ENCODE assay signal across 8 cellular contexts in the genomic region with DNA sequence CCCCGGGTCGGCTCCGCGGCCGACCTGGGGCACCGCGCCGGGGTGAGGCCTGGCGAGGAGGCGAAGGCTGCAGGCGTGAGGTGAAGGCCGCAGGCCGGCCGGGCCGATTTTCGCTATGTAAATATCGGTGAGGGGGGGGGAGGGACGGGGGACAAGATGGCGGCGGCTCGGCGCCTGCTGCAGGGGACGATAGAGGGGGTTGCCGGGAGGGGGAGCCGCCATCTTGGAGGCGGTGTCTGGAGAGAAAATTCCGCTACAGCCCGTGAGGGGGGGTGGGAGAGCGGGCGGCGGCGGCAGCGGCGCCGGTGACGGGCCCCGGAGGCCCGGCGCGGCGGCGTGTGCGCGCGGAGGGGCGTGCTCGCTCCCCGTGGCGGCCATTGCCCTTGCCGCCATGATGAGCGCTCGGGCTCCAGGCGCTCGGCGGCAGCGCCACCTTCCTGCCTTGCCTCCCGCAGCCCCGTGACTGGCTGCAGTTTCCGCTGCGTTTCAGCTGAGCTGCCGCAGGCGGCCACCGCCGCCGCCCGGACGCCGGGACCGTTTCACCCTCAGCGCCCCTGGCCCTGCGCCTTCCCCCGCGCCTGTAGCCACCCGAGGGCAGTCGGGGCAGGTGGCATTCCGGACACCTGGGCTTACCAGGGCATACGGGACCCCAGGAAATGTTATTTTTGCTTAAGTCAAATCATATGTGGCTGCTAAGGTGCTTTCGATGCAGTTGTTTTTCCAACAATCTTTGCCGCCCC. TPM values are rescaled to one million over a fixed set of nuclear protein-coding genes. Genes with fewer than 3 reads are reported as not detected.
A peak's percentile ranks its signal among the peaks of the same experiment; 100 is the strongest.
DNase-seq lines count a peak whose midpoint lies in the region; ATAC-seq and TF ChIP-seq lines count a peak whose summit lies in the region.

No MANE protein-coding gene starts in this region.

- H3K27ac Mint-ChIP-seq in activated naive CD4-positive, alpha-beta T cell treated with anti-CD3 and anti-CD28 coated beads, Interleukin-2, amount 50 U/mL, for 72 hours: peak overlapping the region; percentile 92 to 97
- peak overlapping the region; percentile 82 for H3K27ac Mint-ChIP-seq in glutamatergic neuron (ENCODE audit: unreplicated experiment)

- 0 to 1% (median 0%) methylated on average over 59 to 72 of the region's 79 CpGs for WGBS in ovary, 3 donors
- WGBS in thyroid gland, 2 donors: 0 to 1% methylated on average over 2 to 14 of the region's 79 CpGs

- H3K36me3 ChIP-seq in GM06990 (ENCODE audit: control insufficient read depth, insufficient read depth, low read length) (no peaks in the 10 kb centered on the region; the same call in 1 of the 2 replicates), HAP-1 (replicated peaks) (peaks cover 15% of the 10 kb centered on the region), MG63 (peaks cover 37% of the 10 kb centered on the region), SK-N-MC (ENCODE audit: insufficient read depth, low read length) (peaks cover 23% of the 10 kb centered on the region), ovary (no peaks in the 10 kb centered on the region), thyroid gland (no peaks in the 10 kb centered on the region)

- H3K36me3 Mint-ChIP-seq in activated naive CD4-positive, alpha-beta T cell treated with anti-CD3 and anti-CD28 coated beads, Interleukin-2, amount 50 U/mL, for 72 hours: peaks cover 22 to 30% of the 10 kb centered on the region in 2 donors
- H3K36me3 Mint-ChIP-seq in glutamatergic neuron (ENCODE audit: unreplicated experiment): no peaks in the 10 kb centered on the region

- H3K4me3 ChIP-seq in GM06990 (replicated peaks; ENCODE audit: low read depth, low read length) (peak overlapping the region; percentile 85), HAP-1 (peak overlapping the region; percentile 75), MG63 (peak overlapping the region; percentile 93), SK-N-MC (peak overlapping the region; percentile 89), ovary (peak overlapping the region; percentile 73), thyroid gland (replicated peaks in 1 of 3) (peak overlapping the region in 2 of 3 donors; percentile 47 to 70)

- H3K9me3 Mint-ChIP-seq in activated naive CD4-positive, alpha-beta T cell treated with anti-CD3 and anti-CD28 coated beads, Interleukin-2, amount 50 U/mL, for 72 hours: no peaks in the 10 kb centered on the region
- H3K9me3 Mint-ChIP-seq in glutamatergic neuron (ENCODE audit: unreplicated experiment): peaks cover 4% of the 10 kb centered on the region

- peak overlapping the region; percentile 88 for H3K4me3 Mint-ChIP-seq in glutamatergic neuron (ENCODE audit: unreplicated experiment)

- no peak for TF ChIP-seq EP300 in ovary (IDR thresholded peaks at IDR 0.05)

- H3K27ac ChIP-seq in SK-N-MC: peak overlapping the region; percentile 98
- H3K27ac ChIP-seq in ovary: peak overlapping the region; percentile 100
- peak overlapping the region; percentile 95 to 98 (median 97) for H3K27ac ChIP-seq in thyroid gland

- peaks cover 2% of the 10 kb centered on the region for H3K27me3 Mint-ChIP-seq in glutamatergic neuron (ENCODE audit: unreplicated experiment)

- no peaks in the 10 kb centered on the region for H3K27me3 ChIP-seq in GM06990 (replicated peaks; ENCODE audit: control insufficient read depth, insufficient read depth, low read length)
- no peaks in the 10 kb centered on the region for H3K27me3 ChIP-seq in HAP-1 (ENCODE audit: low read depth)
- no peaks in the 10 kb centered on the region for H3K27me3 ChIP-seq in MG63
- no peaks in the 10 kb centered on the region for H3K27me3 ChIP-seq in ovary
- H3K27me3 ChIP-seq in thyroid gland: no peaks in the 10 kb centered on the region

- intact Hi-C loops in ovary (cut with DNase I): loop anchor here in 1 of 4 donors (10.0 kb wide), 1 partner anchor 95 kb away; no protein-coding TSS in a partner anchor
- intact Hi-C loops in thyroid gland (cut with DNase I): loop anchor here (10.0 kb wide), 2 partner anchors 55 to 95 kb away; a partner anchor contains a TSS

- H3K9me3 ChIP-seq in HAP-1 (no peaks in the 10 kb centered on the region), MG63 (no peaks in the 10 kb centered on the region), SK-N-MC (ENCODE audit: low read depth, low read length) (no peaks in the 10 kb centered on the region), ovary (no peaks in the 10 kb centered on the region), thyroid gland (no peaks in the 10 kb centered on the region)

- TF ChIP-seq POLR2A in ovary (IDR thresholded peaks at IDR 0.05) (peak; percentile 58), thyroid gland (IDR thresholded peaks at IDR 0.05) (peak in 1 of 2 donors; percentile 60)

- TF ChIP-seq CTCF in GM06990 (IDR thresholded peaks at IDR 0.05; ENCODE audit: insufficient read depth, low read length, poor library complexity, severe bottlenecking) (peak; percentile 32), glutamatergic neuron (IDR thresholded peaks at IDR 0.05; ENCODE audit: partially characterized antibody, unreplicated experiment) (peak; percentile 48), ovary (IDR thresholded peaks at IDR 0.05) (peak; percentile 23 to 79 (median 72)), thyroid gland (IDR thresholded peaks at IDR 0.05) (peak in 4 of 6 experiments; percentile 16 to 53 (median 42))

- H3K4me1 Mint-ChIP-seq in glutamatergic neuron (ENCODE audit: low read depth, unreplicated experiment): peaks cover 30% of the 10 kb centered on the region

- in situ Hi-C loops in HAP-1 (cut with MboI; ENCODE audit: low sequenced_read_pairs): no loop called here

- peak; percentile 94 for DNase-seq in GM06990 (ENCODE audit: extremely low read depth, insufficient read length)
- DNase-seq in HAP-1 (ENCODE audit: low spot score in 2 of 2): peak; percentile 94 to 95
- peak; percentile 87 for DNase-seq in MG63
- no peak for DNase-seq in SK-N-MC (ENCODE audit: low read depth, low spot score)
- DNase-seq in activated naive CD4-positive, alpha-beta T cell treated with anti-CD3 and anti-CD28 coated beads, Interleukin-2, amount 50 U/mL, for 72 hours (ENCODE audit: low spot score in 2 of 2): peak; percentile 73 to 84
- DNase-seq in glutamatergic neuron: peak; percentile 77
- peak; percentile 94 to 95 (median 94) for DNase-seq in ovary
- DNase-seq in thyroid gland: peak; percentile 82 to 85

- ATAC-seq in activated naive CD4-positive, alpha-beta T cell treated with anti-CD3 and anti-CD28 coated beads, Interleukin-2, amount 50 U/mL, for 72 hours: peak; percentile 80 to 83

- peak overlapping the region; percentile 97 for H3K9ac ChIP-seq in SK-N-MC (ENCODE audit: insufficient read length)

- H3K4me1 ChIP-seq in HAP-1 (peaks cover 63% of the 10 kb centered on the region), ovary (ENCODE audit: insufficient read depth) (peaks cover 14% of the 10 kb centered on the region), thyroid gland (peaks cover 55 to 60% of the 10 kb centered on the region in 2 donors)

RNA-seq across cellular contexts. Expression of a gene that starts 0.7 kb away (rescaled TPM):
- 5.9 and 9.5 TPM in 2 replicates for total RNA-seq in MG63 (2014; rRNA removed; shearing (Covaris generic); ENCODE audit: low replicate concordance)
- 10 to 100 TPM; 31.7 to 44.8 TPM for total RNA-seq in activated naive CD4-positive, alpha-beta T cell treated with anti-CD3 and anti-CD28 coated beads, Interleukin-2, amount 50 U/mL, for 72 hours
- total RNA-seq in glutamatergic neuron (ENCODE audit: unreplicated experiment): 33.9 TPM
- total RNA-seq in ovary: 10 to 100 TPM; 34.5 to 87.8 (median 82.5) TPM
- 10 to 100 TPM; 16.1 to 20.5 TPM for polyA plus RNA-seq in ovary
- total RNA-seq in thyroid gland: 100 to 1,000 TPM in 1 of 4 donors, 10 to 100 TPM in 3; 63.7 to 105 (median 68.2) TPM
